In genomic region chr16:49698416-49698815, GRCh38 we compare ENCODE assay signal across 11 cellular contexts.
A peak's percentile ranks its signal among the peaks of the same experiment; 100 is the strongest.
DNase-seq lines count a peak whose midpoint lies in the region; ATAC-seq and TF ChIP-seq lines count a peak whose summit lies in the region.
"Had no signal": no experiment of that assay in that cellular context is flagged by ENCODE, and none has a peak within 500 bp of the region (broad histone marks: within the 10 kb centered on the region; RNA-seq: fewer than 3 reads in every experiment).

No MANE protein-coding gene starts in this region.

- H2AFZ ChIP-seq in fibroblast of lung (ENCODE audit: low read length), result no peak overlapping the region

- H3K36me3 ChIP-seq in BLaER1 treated with 17β-estradiol and CSF1 and Interleukin-3, amounts not matched to agents 10 nM and 100 nM, result no peaks in the 10 kb centered on the region
- H3K36me3 ChIP-seq in NT2/D1 (ENCODE audit: insufficient read depth, insufficient read length, low read length) (peaks cover 3% of the 10 kb centered on the region), fibroblast of lung (ENCODE audit: control insufficient read depth, insufficient read depth, low read length) (no peaks in the 10 kb centered on the region)

- no peaks in the 10 kb centered on the region for H3K36me3 Mint-ChIP-seq in neural crest cell (ENCODE audit: low read depth)
- H3K36me3 Mint-ChIP-seq: naive B cell had no signal

- DNase-seq in NT2/D1 (ENCODE audit: low read depth, low spot score) (no peak), fibroblast of lung (ENCODE audit: low read depth in 2 of 2) (peak; percentile 19 to 27), neural crest cell (ENCODE audit: low read depth, low spot score) (no peak), RPMI8226 (no peak), NCI-H2029 (lab: John Stamatoyannopoulos, UW) (no peak)
- DNase-seq: activated T-cell treated with anti-CD3 and anti-CD28 coated beads for 4 hours, naive B cell, SHP77 had no signal

- peaks cover 91% of the 10 kb centered on the region for H3K4me1 Mint-ChIP-seq in neural crest cell

- H3K4me1 ChIP-seq in BLaER1 treated with 17β-estradiol and CSF1 and Interleukin-3, amounts not matched to agents 10 nM and 100 nM, result peaks cover 51 to 74% (median 72%) of the 10 kb centered on the region in 10 experiments
- H3K4me1 ChIP-seq in NT2/D1 (ENCODE audit: insufficient read depth, insufficient read length) (peaks cover 23% of the 10 kb centered on the region), fibroblast of lung (ENCODE audit: control insufficient read depth, extremely low read depth, insufficient read depth, low read length) (no peaks in the 10 kb centered on the region)

- no peaks in the 10 kb centered on the region for H3K9me3 ChIP-seq in BLaER1 treated with 17β-estradiol and CSF1 and Interleukin-3, amounts not matched to agents 10 nM and 100 nM (replicated peaks in 1 of 11)
- H3K9me3 ChIP-seq in NT2/D1 (ENCODE audit: insufficient read depth, low read length) (no peaks in the 10 kb centered on the region), fibroblast of lung (ENCODE audit: control insufficient read depth, insufficient read depth, low read depth, low read length) (no peaks in the 10 kb centered on the region)

- peak overlapping the region; percentile 20 to 83 (median 71); a peak in 21 of 22 replicates for H3K9ac ChIP-seq in BLaER1 treated with 17β-estradiol and CSF1 and Interleukin-3, amounts not matched to agents 10 nM and 100 nM
- H3K9ac ChIP-seq in NT2/D1 (ENCODE audit: insufficient read length, low read depth), result peak overlapping the region; percentile 80
- no peak overlapping the region for H3K9ac ChIP-seq in fibroblast of lung (ENCODE audit: insufficient read depth, low read length)

- 0 out of 22 replicates have a peak, but pooled peaks cover 0 to 8% (median 0%) of the 10 kb centered on the region in 11 experiments for H4K20me1 ChIP-seq in BLaER1 treated with 17β-estradiol and CSF1 and Interleukin-3, amounts not matched to agents 10 nM and 100 nM
- H4K20me1 ChIP-seq in fibroblast of lung (ENCODE audit: control insufficient read depth, extremely low read depth, insufficient read depth, low read length), result no peaks in the 10 kb centered on the region

- H3K79me2 ChIP-seq in fibroblast of lung (ENCODE audit: control insufficient read depth, insufficient read depth, low read length), result no peaks in the 10 kb centered on the region

- peak overlapping the region; percentile 73 for H3K4me3 Mint-ChIP-seq in neural crest cell
- H3K4me3 Mint-ChIP-seq: naive B cell had no signal

- H3K27me3 ChIP-seq in BLaER1 treated with 17β-estradiol and CSF1 and Interleukin-3, amounts not matched to agents 10 nM and 100 nM, result peaks cover 0 to 29% (median 0%) of the 10 kb centered on the region in 11 experiments; a peak in 5 of 22 replicates
- H3K27me3 ChIP-seq in NT2/D1 (ENCODE audit: insufficient read depth, insufficient read length) (no peaks in the 10 kb centered on the region), fibroblast of lung (ENCODE audit: control insufficient read depth, insufficient read depth, low read length) (no peaks in the 10 kb centered on the region)

- peak overlapping the region; percentile 28 to 56 (median 49); a peak in 19 of 20 replicates for H3K4me3 ChIP-seq in BLaER1 treated with 17β-estradiol and CSF1 and Interleukin-3, amounts not matched to agents 10 nM and 100 nM
- H3K4me3 ChIP-seq in NT2/D1 (ENCODE audit: insufficient read length, low read depth), result no peak overlapping the region
- H3K4me3 ChIP-seq in fibroblast of lung (replicated peaks in 1 of 4; ENCODE audit: control extremely low read depth in 1 of 4, insufficient read depth in 1 of 4, low read depth in 3 of 4, low read length in 4 of 4), result peak overlapping the region in 1 of 4 experiments; percentile 36

- H3K4me2 ChIP-seq in BLaER1 treated with 17β-estradiol and CSF1 and Interleukin-3, amounts not matched to agents 10 nM and 100 nM, result peak overlapping the region; percentile 71 to 96 (median 89)
- no peak overlapping the region for H3K4me2 ChIP-seq in fibroblast of lung (ENCODE audit: extremely low read depth, insufficient read depth, low read length)

- TF ChIP-seq CTCF in fibroblast of lung (conservative IDR thresholded peaks at IDR 0.05 in 1 of 2, IDR thresholded peaks at IDR 0.05 in 1 of 2; ENCODE audit: low read depth in 1 of 2, low read length in 2 of 2), result no peak
- TF ChIP-seq CTCF in neural crest cell (conservative IDR thresholded peaks at IDR 0.05), result no peak

- no peaks in the 10 kb centered on the region for H3K9me3 Mint-ChIP-seq in neural crest cell
- H3K9me3 Mint-ChIP-seq: naive B cell had no signal

- ATAC-seq in HG03378 (IDR thresholded peaks at IDR 0.05; ENCODE audit: unreplicated experiment), result no peak
- no peak for ATAC-seq in esophagus mucosa

- peak overlapping the region; percentile 88 for H3K27ac Mint-ChIP-seq in neural crest cell (ENCODE audit: unreplicated experiment)
- H3K27ac Mint-ChIP-seq: naive B cell had no signal

- H3K27ac ChIP-seq in BLaER1 treated with 17β-estradiol and CSF1 and Interleukin-3, amounts not matched to agents 10 nM and 100 nM, result peak overlapping the region in 10 of 11 experiments; percentile 41 to 89 (median 75); a peak in 20 of 22 replicates
- H3K27ac ChIP-seq in fibroblast of lung (ENCODE audit: insufficient read depth, low read length), result no peak overlapping the region

- H3K27me3 Mint-ChIP-seq in neural crest cell (ENCODE audit: low read depth), result no peaks in the 10 kb centered on the region

Comparison
In these comparisons a context has a peak if more than half of its experiments do, and no peak if none do; other contexts are left out.
1. DNase-seq: peak in fibroblast of lung (2 of 2); none in NT2/D1 (single experiment), neural crest cell (single experiment), RPMI8226 (single experiment) and NCI-H2029 (single experiment).